27 cellular contexts compared by ENCODE assay signal in the genomic region with DNA sequence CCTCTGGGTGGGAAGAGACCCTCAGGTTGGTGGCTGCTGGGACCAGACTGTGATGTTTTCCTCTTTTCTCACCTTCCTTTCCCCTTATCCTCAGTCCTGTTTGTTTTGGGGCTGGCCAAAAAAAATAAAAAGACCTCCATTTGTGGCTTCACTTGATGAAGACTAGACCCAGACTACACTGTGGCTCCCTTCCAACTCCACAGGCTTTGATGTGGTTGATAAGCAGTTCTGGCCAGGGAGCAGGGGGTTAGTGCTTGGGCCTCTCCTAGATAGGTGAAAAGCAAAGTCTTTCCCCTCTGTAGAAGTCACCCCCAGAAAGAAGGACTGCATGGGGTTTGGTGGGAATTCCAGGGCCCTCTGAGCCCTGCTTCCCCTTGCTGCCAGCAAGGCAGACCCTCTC.
"Had no signal": no experiment of that assay in that cellular context is flagged by ENCODE, and none has a peak within 500 bp of the region (broad histone marks: within the 10 kb centered on the region; RNA-seq: fewer than 3 reads in every experiment).

No MANE protein-coding gene starts in this region.

- DNase-seq: activated CD4-positive, alpha-beta T cell treated with anti-CD3 and anti-CD28 coated beads, Interleukin-2, amount 50 U/mL, for 1 hour; activated CD4-positive, CD25-positive, alpha-beta regulatory T cell treated with anti-CD3 and anti-CD28 coated beads, Interleukin-2, amount 50 U/mL, for 72 hours; activated CD8-positive, alpha-beta memory T cell treated with anti-CD3 and anti-CD28 coated beads for 24 hours; activated CD8-positive, alpha-beta memory T cell treated with anti-CD3 and anti-CD28 coated beads, Interleukin-2, amount 50 U/mL, for 4 hours; activated naive CD4-positive, alpha-beta T cell; activated naive CD8-positive, alpha-beta T cell treated with anti-CD3 and anti-CD28 coated beads for 36 hours; activated T-cell treated with anti-CD3 and anti-CD28 coated beads, Interleukin-2, amount 50 U/mL, for 4 hours; amniotic stem cell; effector CD8-positive, alpha-beta T cell; foreskin melanocyte; hippocampal formation; left ventricle myocardium superior; pancreas; right cardiac atrium; stimulated activated CD4-positive, alpha-beta T cell treated with anti-CD3 and anti-CD28 coated beads, Interleukin-4, amount 100 ng/mL, for 24 hours; stimulated activated naive CD8-positive, alpha-beta T cell treated with anti-CD3 and anti-CD28 coated beads, Interleukin-15, Interleukin-2, amounts not matched to agents 100 U/mL and 50 U/mL, for 24 hours; substantia nigra; thyroid gland; upper lobe of right lung; WERI-Rb-1 had no signal

- ATAC-seq: activated T-cell treated with anti-CD3 and anti-CD28 coated beads, Interleukin-2, amount 50 U/mL, for 4 hours; esophagus mucosa; left ventricle myocardium superior; pancreas; right cardiac atrium had no signal

- H3K9me3 ChIP-seq: neutrophil, pancreas, thyroid gland, upper lobe of right lung had no signal

- H3K4me3 ChIP-seq: pancreas, thyroid gland, upper lobe of right lung had no signal

- H3K27ac Mint-ChIP-seq: activated naive CD8-positive, alpha-beta T cell treated with anti-CD3 and anti-CD28 coated beads for 36 hours; activated T-helper 2 cell treated with anti-CD3 and anti-CD28 coated beads, Interferon-gamma antibody, Interleukin-2, Interleukin-4, amounts not matched to agents 10 μg/mL and 5 μg/mL and 100 μg/mL, durations not matched to agents 14 hours and 24 hours and 36 hours; dendritic cell treated with granulocyte-macrophage colony-stimulating factor and Interleukin-4, amounts not matched to agents 40 ng/mL and 50 ng/mL, for 4 days; nephron had no signal

- H3K4me1 Mint-ChIP-seq: activated naive CD8-positive, alpha-beta T cell treated with anti-CD3 and anti-CD28 coated beads for 36 hours had no signal

- H3K36me3 ChIP-seq: pancreas, thyroid gland, upper lobe of right lung had no signal

- H3K27me3 Mint-ChIP-seq: activated naive CD8-positive, alpha-beta T cell treated with anti-CD3 and anti-CD28 coated beads for 36 hours; brain; dendritic cell treated with granulocyte-macrophage colony-stimulating factor and Interleukin-4, amounts not matched to agents 40 ng/mL and 50 ng/mL, for 4 days had no signal

- H3K27me3 ChIP-seq: neutrophil, pancreas, thyroid gland, upper lobe of right lung had no signal

- H3K27ac ChIP-seq: neutrophil, pancreas, thyroid gland, upper lobe of right lung, WERI-Rb-1 had no signal

- H3K9me3 Mint-ChIP-seq: activated naive CD8-positive, alpha-beta T cell treated with anti-CD3 and anti-CD28 coated beads for 36 hours; activated T-cell treated with anti-CD3 and anti-CD28 coated beads, Interleukin-2, amount 50 U/mL, for 4 hours; activated T-helper 2 cell treated with anti-CD3 and anti-CD28 coated beads, Interferon-gamma antibody, Interleukin-2, Interleukin-4, amounts not matched to agents 10 μg/mL and 5 μg/mL and 100 μg/mL, durations not matched to agents 14 hours and 24 hours and 36 hours; brain; dendritic cell treated with granulocyte-macrophage colony-stimulating factor and Interleukin-4, amounts not matched to agents 40 ng/mL and 50 ng/mL, for 4 days; nephron; T-helper 2 cell treated with Interferon-gamma antibody and Interleukin-4, amounts not matched to agents 5 μg/mL and 100 μg/mL, for 36 hours had no signal

- H3K4me1 ChIP-seq: pancreas, thyroid gland, upper lobe of right lung had no signal

- H3K4me3 Mint-ChIP-seq: activated naive CD8-positive, alpha-beta T cell treated with anti-CD3 and anti-CD28 coated beads for 36 hours; activated T-cell treated with anti-CD3 and anti-CD28 coated beads, Interleukin-2, amount 50 U/mL, for 4 hours; brain; dendritic cell treated with granulocyte-macrophage colony-stimulating factor and Interleukin-4, amounts not matched to agents 40 ng/mL and 50 ng/mL, for 4 days; nephron; T-helper 2 cell treated with Interferon-gamma antibody and Interleukin-4, amounts not matched to agents 5 μg/mL and 100 μg/mL, for 36 hours had no signal
